In the genomic region with DNA sequence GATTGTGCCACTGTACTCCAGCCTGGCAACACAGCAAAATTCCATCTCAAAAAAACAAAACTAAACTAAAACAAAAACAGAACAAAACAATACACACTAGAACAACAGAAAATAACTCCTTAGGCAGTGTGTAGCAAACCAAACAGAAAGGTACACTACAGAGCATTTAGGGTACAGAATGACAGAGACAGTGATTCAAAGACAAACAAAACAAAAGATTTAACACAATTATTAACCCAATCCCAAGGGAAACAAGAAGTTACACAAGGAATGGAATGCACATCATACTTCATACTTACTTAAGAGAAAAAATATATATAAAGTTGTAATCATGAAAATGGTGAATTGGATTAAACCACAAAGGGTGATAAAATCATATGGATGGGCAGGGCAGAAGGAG, we compare ENCODE assay signal across 28 cellular contexts.
"Had no signal": no experiment of that assay in that cellular context is flagged by ENCODE, and none has a peak within 500 bp of the region (broad histone marks: within the 10 kb centered on the region; RNA-seq: fewer than 3 reads in every experiment).

No MANE protein-coding gene starts in this region.

- H3K4me3 Mint-ChIP-seq: activated naive CD8-positive, alpha-beta T cell treated with anti-CD3 and anti-CD28 coated beads, Interleukin-2, amount 50 U/mL, for 24 hours; activated T-cell treated with anti-CD3 and anti-CD28 coated beads, Interleukin-2, amount 50 U/mL, for 4 hours; effector memory CD8-positive, alpha-beta T cell; immature natural killer cell; stimulated activated naive CD8-positive, alpha-beta T cell treated with anti-CD3 and anti-CD28 coated beads, Interleukin-15, amount 100 ng/mL, for 72 hours had no signal

- H2AFZ ChIP-seq: hepatocyte had no signal

- H3K9me3 Mint-ChIP-seq: activated naive CD8-positive, alpha-beta T cell treated with anti-CD3 and anti-CD28 coated beads, Interleukin-2, amount 50 U/mL, for 24 hours; activated T-cell treated with anti-CD3 and anti-CD28 coated beads, Interleukin-2, amount 50 U/mL, for 4 hours; effector memory CD8-positive, alpha-beta T cell; immature natural killer cell; naive B cell; stimulated activated naive CD8-positive, alpha-beta T cell treated with anti-CD3 and anti-CD28 coated beads, Interleukin-15, amount 100 ng/mL, for 72 hours had no signal

- H3K9me3 ChIP-seq: body of pancreas, esophagus muscularis mucosa, lower lobe of right lung, sigmoid colon, SK-N-SH, spleen, tibial nerve had no signal

- H3K4me2 ChIP-seq: hepatocyte, SK-N-SH had no signal

- ATAC-seq: activated naive CD8-positive, alpha-beta T cell treated with anti-CD3 and anti-CD28 coated beads, Interleukin-2, amount 50 U/mL, for 24 hours; activated T-cell treated with anti-CD3 and anti-CD28 coated beads, Interleukin-2, amount 50 U/mL, for 4 hours; body of pancreas; effector memory CD8-positive, alpha-beta T cell; left lobe of liver; lower lobe of right lung; stimulated activated naive CD8-positive, alpha-beta T cell treated with anti-CD3 and anti-CD28 coated beads, Interleukin-15, amount 100 ng/mL, for 72 hours had no signal

- H3K27me3 ChIP-seq: body of pancreas, esophagus muscularis mucosa, hepatocyte, sigmoid colon, spleen, tibial nerve had no signal

- H3K4me1 Mint-ChIP-seq: activated naive CD8-positive, alpha-beta T cell treated with anti-CD3 and anti-CD28 coated beads, Interleukin-2, amount 50 U/mL, for 24 hours had no signal

- H3K4me3 ChIP-seq: body of pancreas, esophagus muscularis mucosa, hepatocyte, lower lobe of right lung, sigmoid colon, spleen, tibial nerve had no signal

- DNase-seq: activated CD4-positive, alpha-beta T cell treated with anti-CD3 and anti-CD28 coated beads, Interleukin-2, amount 50 U/mL, for 4 hours; activated CD4-positive, CD25-positive, alpha-beta regulatory T cell treated with anti-CD3 and anti-CD28 coated beads, Interleukin-2, amount 50 U/mL, for 72 hours; activated CD8-positive, alpha-beta memory T cell treated with anti-CD3 and anti-CD28 coated beads for 24 hours; activated CD8-positive, alpha-beta memory T cell treated with anti-CD3 and anti-CD28 coated beads, Interleukin-2, amount 50 U/mL, for 4 hours; activated naive CD4-positive, alpha-beta T cell treated with Interleukin-2 at 50 U/mL for 16 hours; activated naive CD8-positive, alpha-beta T cell treated with anti-CD3 and anti-CD28 coated beads, Interleukin-2, amount 50 U/mL, for 24 hours; activated T-cell treated with anti-CD3 and anti-CD28 coated beads, Interleukin-2, amount 50 U/mL, for 4 hours; anterior cingulate cortex; body of pancreas; effector memory CD8-positive, alpha-beta T cell; foreskin melanocyte; immature natural killer cell; lower lobe of right lung; naive B cell; nucleus accumbens; retina; sigmoid colon; SK-N-SH; spleen; stimulated activated CD4-positive, alpha-beta T cell treated with anti-CD3 and anti-CD28 coated beads, Interleukin-4, amount 100 ng/mL, for 24 hours; stimulated activated naive CD8-positive, alpha-beta T cell treated with anti-CD3 and anti-CD28 coated beads, Interleukin-15, amount 100 ng/mL, for 72 hours had no signal

- H3K4me1 ChIP-seq: body of pancreas, lower lobe of right lung, sigmoid colon, spleen, tibial nerve had no signal

- H3K27ac Mint-ChIP-seq: activated naive CD8-positive, alpha-beta T cell treated with anti-CD3 and anti-CD28 coated beads, Interleukin-2, amount 50 U/mL, for 24 hours; naive B cell had no signal

- H3K9ac ChIP-seq: SK-N-SH had no signal

- FAIRE-seq: colon, endothelial cell of umbilical vein, urothelium cell line had no signal

- H3K27ac ChIP-seq: body of pancreas, esophagus muscularis mucosa, hepatocyte, lower lobe of right lung, sigmoid colon, spleen, tibial nerve had no signal

- H3K27me3 Mint-ChIP-seq: activated naive CD8-positive, alpha-beta T cell treated with anti-CD3 and anti-CD28 coated beads, Interleukin-2, amount 50 U/mL, for 24 hours; effector memory CD8-positive, alpha-beta T cell; naive B cell; stimulated activated naive CD8-positive, alpha-beta T cell treated with anti-CD3 and anti-CD28 coated beads, Interleukin-15, amount 100 ng/mL, for 72 hours had no signal
